Comparison of ENCODE assay signal across 23 cellular contexts in the genomic region with DNA sequence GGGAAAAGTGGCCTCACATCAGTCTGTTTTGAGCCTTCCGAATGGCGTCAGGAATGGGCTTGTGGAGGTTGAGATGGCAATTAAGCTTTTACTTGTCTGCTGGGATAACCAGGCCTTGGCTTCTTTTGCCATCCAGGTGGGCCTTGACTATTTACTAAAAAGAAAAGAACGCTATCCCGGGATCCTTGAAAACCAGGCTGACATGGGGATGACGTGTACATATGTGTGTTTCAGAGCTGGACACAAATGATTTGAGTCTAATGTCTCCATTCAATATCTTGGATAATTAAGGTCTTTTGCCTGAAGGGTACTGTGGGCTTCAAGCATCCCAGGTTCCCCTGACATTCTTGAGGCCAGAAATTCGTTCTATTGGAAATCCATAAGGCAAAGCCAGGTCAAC. TPM values are rescaled to one million over a fixed set of nuclear protein-coding genes. Genes with fewer than 3 reads are reported as not detected.
DNase-seq lines count a peak whose midpoint lies in the region; ATAC-seq, FAIRE-seq and TF ChIP-seq lines count a peak whose summit lies in the region.
"Had no signal": no experiment of that assay in that cellular context is flagged by ENCODE, and none has a peak within 500 bp of the region (broad histone marks: within the 10 kb centered on the region; RNA-seq: fewer than 3 reads in every experiment).

No MANE protein-coding gene starts in this region.

- FAIRE-seq in H54 (lab: Jason Lieb, UNC) = no peak
- FAIRE-seq: GM12892 had no signal

- H3K9ac ChIP-seq in colonic mucosa (ENCODE audit: low read depth in 2 of 2, low read length in 2 of 2) = no peak overlapping the region
- H3K9ac ChIP-seq: BLaER1 had no signal

- no peak overlapping the region for H3K27ac Mint-ChIP-seq in MCF 10A (ENCODE audit: low read depth, unreplicated experiment)
- H3K27ac Mint-ChIP-seq: B cell; CD14-positive monocyte; CD4-positive, alpha-beta T cell had no signal

- no TSS peak for BruUV-seq in MCF 10A (replicated peaks; lab: Mats Ljungman, UMichigan)

- TF ChIP-seq CTCF in 22Rv1 (IDR thresholded peaks at IDR 0.05) (no peak), C4-2B (conservative IDR thresholded peaks at IDR 0.05) (no peak), colonic mucosa (IDR thresholded peaks at IDR 0.05) (no peak), prostate gland (IDR thresholded peaks at IDR 0.05) (no peak), MCF 10A (IDR thresholded peaks at IDR 0.05; ENCODE audit: unreplicated experiment) (no peak)

- DNase-seq in colonic mucosa = no peak
- no peak for DNase-seq in prostate gland (ENCODE audit: low spot score)
- no peak for DNase-seq in H54 (ENCODE audit: insufficient read length, low spot score)
- DNase-seq in MCF 10A (ENCODE audit: unreplicated experiment) = no peak
- DNase-seq in left ventricle myocardium superior = no peak
- no peak for DNase-seq in NCI-H187 (lab: John Stamatoyannopoulos, UW)
- DNase-seq: CD4-positive, alpha-beta T cell; COR-L47; DMS53; DMS79 treated with DMSO at 0.1 percent for 48 hours; GF-D8; GOT3; H7; HCEC 1CT had no signal

- H3K9me3 ChIP-seq in colonic mucosa (no peaks in the 10 kb centered on the region), prostate gland (no peaks in the 10 kb centered on the region)
- H3K9me3 ChIP-seq: BLaER1 had no signal

- H3K27me3 ChIP-seq in colonic mucosa = no peaks in the 10 kb centered on the region
- H3K27me3 ChIP-seq in prostate gland (replicated peaks; ENCODE audit: insufficient read depth) = no peaks in the 10 kb centered on the region

- H3K27ac ChIP-seq in 22Rv1 (peak overlapping the region; percentile 99), C4-2B (peak overlapping the region; percentile 99), colonic mucosa (peak overlapping the region; percentile 69), prostate gland (peak overlapping the region; percentile 53 to 73)
- H3K27ac ChIP-seq: BLaER1 had no signal

- H3K4me1 ChIP-seq in colonic mucosa = no peaks in the 10 kb centered on the region
- H3K4me1 ChIP-seq in prostate gland (replicated peaks) = peaks cover 14% of the 10 kb centered on the region
- H3K4me1 ChIP-seq: BLaER1 had no signal

- POLR2A ChIA-PET in MCF 10A (lab: Yijun Ruan, JAX) = interaction anchor here (0.6 kb wide), 2 partner anchors 183 to 288 kb away, joined by 3 read pairs; no protein-coding TSS in a partner anchor

- peaks cover 5% of the 10 kb centered on the region for H3K36me3 Mint-ChIP-seq in MCF 10A (ENCODE audit: insufficient read depth, unreplicated experiment)
- H3K36me3 Mint-ChIP-seq: CD14-positive monocyte had no signal

- no peaks in the 10 kb centered on the region for H3K36me3 ChIP-seq in colonic mucosa
- no peaks in the 10 kb centered on the region for H3K36me3 ChIP-seq in prostate gland
- H3K36me3 ChIP-seq: BLaER1 had no signal

- no peak for ATAC-seq in left ventricle myocardium superior

- H3K9me3 Mint-ChIP-seq in MCF 10A (ENCODE audit: unreplicated experiment) = no peaks in the 10 kb centered on the region
- H3K9me3 Mint-ChIP-seq: CD4-positive, alpha-beta T cell had no signal

- H3K4me1 Mint-ChIP-seq in MCF 10A (ENCODE audit: insufficient read depth, unreplicated experiment) = no peaks in the 10 kb centered on the region

- TF ChIP-seq POLR2A in prostate gland (IDR thresholded peaks at IDR 0.05) (no peak), H54 (IDR thresholded peaks at IDR 0.05; ENCODE audit: low read depth, low read length) (no peak)

- H3K4me3 Mint-ChIP-seq in MCF 10A (ENCODE audit: unreplicated experiment) = no peak overlapping the region
- H3K4me3 Mint-ChIP-seq: B cell; CD4-positive, alpha-beta T cell had no signal

- no peak overlapping the region for H3K4me3 ChIP-seq in colonic mucosa
- H3K4me3 ChIP-seq in prostate gland = no peak overlapping the region
- H3K4me3 ChIP-seq: BLaER1 had no signal

- peaks cover 87% of the 10 kb centered on the region for H3K27me3 Mint-ChIP-seq in MCF 10A (ENCODE audit: insufficient read depth, unreplicated experiment)

- CTCF ChIA-PET in MCF 10A (lab: Yijun Ruan, JAX) = interaction anchor here (0.5 to 1.2 kb wide), 4 partner anchors 118 to 1265 kb away, joined by 3 to 4 read pairs (median 3); no protein-coding TSS in a partner anchor

- intact Hi-C loops in colonic mucosa (cut with DNase I) = no loop called here
- intact Hi-C loops in prostate gland (cut with DNase I) = no loop called here
- intact Hi-C loops in MCF 10A (cut with micrococcal nuclease) = no loop called here
- intact Hi-C loops in left ventricle myocardium superior (cut with micrococcal nuclease) = no loop called here

- 72% methylated on average over 6 of the region's 6 CpGs for WGBS in prostate gland

RNA-seq across cellular contexts. Expression of a gene that starts 32.6 kb away (rescaled TPM):
- total RNA-seq in colonic mucosa = 100 to 1,000 TPM in 1 of 2 donors, 10 to 100 TPM in 1; 82.9 to 122 TPM
- total RNA-seq in prostate gland = 100 to 1,000 TPM in 1 of 2 donors, 10 to 100 TPM in 1; 78.7 to 249 TPM
- not detected in 2 replicates for total RNA-seq in MCF 10A (2022)
- total RNA-seq in left ventricle myocardium superior = not detected
- total RNA-seq: B cell; CD4-positive, alpha-beta T cell had no signal

RNA-seq across cellular contexts. Expression of a gene that starts 38.1 kb away (rescaled TPM):
- total RNA-seq in colonic mucosa (10 to 100 TPM; 12.9 to 19.4 TPM), prostate gland (100 to 1,000 TPM in 1 of 2 donors, 1 to 10 TPM in 1; 9.6 to 135 TPM), MCF 10A (2022) (not detected in 2 replicates), left ventricle myocardium superior (not detected)
- total RNA-seq: A172; B cell; Calu3; CD4-positive, alpha-beta T cell; Daoy had no signal

RNA-seq across cellular contexts. Expression of a gene that starts 38.8 kb away (rescaled TPM):
- 100 to 1,000 TPM; 237 to 328 TPM for total RNA-seq in colonic mucosa
- total RNA-seq in prostate gland = 100 to 1,000 TPM in 1 of 2 donors, 10 to 100 TPM in 1; 56.7 to 243 TPM
- not detected in 2 replicates for total RNA-seq in MCF 10A (2022)
- total RNA-seq in left ventricle myocardium superior = not detected
- total RNA-seq: A172; B cell; Calu3; CD4-positive, alpha-beta T cell; Daoy had no signal

RNA-seq across cellular contexts. Expression of a gene that starts 55.9 kb away (rescaled TPM):
- total RNA-seq in colonic mucosa (10 to 100 TPM in 1 of 2 donors, 1 to 10 TPM in 1; 8.2 to 18.7 TPM), prostate gland (1 to 10 TPM in 1 of 2 donors, under 1 TPM in 1; 0.23 to 4.0 TPM), MCF 10A (2022) (not detected in 2 replicates), left ventricle myocardium superior (not detected)
- total RNA-seq: A172; B cell; CD4-positive, alpha-beta T cell; Daoy had no signal

Comparison
In these comparisons a context has a peak if more than half of its experiments do, and no peak if none do; other contexts are left out.
1. RNA of a gene that starts 32.6 kb away (total RNA-seq): 78.7 to 249 TPM in prostate gland and 82.9 to 122 TPM in colonic mucosa; not detected in MCF 10A and not detected in left ventricle myocardium superior (single experiment); every median in the first group is over 10 times any median in the second.
2. RNA of a gene that starts 38.1 kb away (total RNA-seq): 9.6 to 135 TPM in prostate gland and 12.9 to 19.4 TPM in colonic mucosa; not detected in MCF 10A and not detected in left ventricle myocardium superior (single experiment); every median in the first group is over 10 times any median in the second.
3. RNA of a gene that starts 38.8 kb away (total RNA-seq): 237 to 328 TPM in colonic mucosa and 56.7 to 243 TPM in prostate gland; not detected in MCF 10A and not detected in left ventricle myocardium superior (single experiment); every median in the first group is over 10 times any median in the second.
4. Peak in every context shown above with its lines, with median percentiles within 50 percentile points of each other: H3K27ac ChIP-seq.